29 cellular contexts compared by ENCODE assay signal in genomic region chr14:68332011-68332410, GRCh38.
"Had no signal": no experiment of that assay in that cellular context is flagged by ENCODE, and none has a peak within 500 bp of the region (broad histone marks: within the 10 kb centered on the region; RNA-seq: fewer than 3 reads in every experiment).

No MANE protein-coding gene starts in this region.

- H3K27me3 Mint-ChIP-seq: activated CD4-positive, alpha-beta T cell treated with anti-CD3 and anti-CD28 coated beads for 36 hours; activated naive CD8-positive, alpha-beta T cell treated with anti-CD3 and anti-CD28 coated beads for 36 hours; activated T-cell treated with anti-CD3 and anti-CD28 coated beads, Interleukin-2, amount 50 U/mL, for 24 hours; naive thymus-derived CD8-positive, alpha-beta T cell had no signal

- H3K36me3 ChIP-seq: colonic mucosa, esophagus muscularis mucosa, gastrocnemius medialis, lower lobe of right lung, right lobe of liver, stomach, suprapubic skin, tibial nerve, WERI-Rb-1 had no signal

- H3K36me3 Mint-ChIP-seq: activated naive CD8-positive, alpha-beta T cell treated with anti-CD3 and anti-CD28 coated beads for 36 hours; naive thymus-derived CD8-positive, alpha-beta T cell; stimulated activated effector memory CD8-positive, alpha-beta T cell treated with anti-CD3 and anti-CD28 coated beads, Interleukin-12 subunit alpha, Interleukin-12 subunit beta, amount 100 ng/mL, for 72 hours had no signal

- DNase-seq: activated CD4-positive, alpha-beta T cell treated with anti-CD3 and anti-CD28 coated beads for 36 hours; activated CD4-positive, alpha-beta T cell treated with anti-CD3 and anti-CD28 coated beads, Interleukin-2, amount 50 U/mL, for 4 hours; activated CD8-positive, alpha-beta memory T cell treated with anti-CD3 and anti-CD28 coated beads for 24 hours; activated CD8-positive, alpha-beta memory T cell treated with anti-CD3 and anti-CD28 coated beads, Interleukin-2, amount 50 U/mL, for 4 hours; activated naive CD4-positive, alpha-beta T cell treated with Interleukin-2 at 50 U/mL for 16 hours; activated naive CD8-positive, alpha-beta T cell treated with anti-CD3 and anti-CD28 coated beads for 36 hours; activated T-cell treated with anti-CD3 and anti-CD28 coated beads, Interleukin-2, amount 50 U/mL, for 24 hours; colonic mucosa; dorsolateral prefrontal cortex; gastrocnemius medialis; head of caudate nucleus; islet precursor cell; left colon; lower lobe of right lung; naive thymus-derived CD8-positive, alpha-beta T cell; right lobe of liver; stimulated activated CD4-positive, alpha-beta T cell treated with anti-CD3 and anti-CD28 coated beads, Interleukin-1b, Interleukin-23, amount 100 ng/mL, for 48 hours; stomach; T-helper 1 cell; WERI-Rb-1 had no signal

- H3K4me3 Mint-ChIP-seq: activated CD4-positive, alpha-beta T cell treated with anti-CD3 and anti-CD28 coated beads for 36 hours; activated naive CD8-positive, alpha-beta T cell treated with anti-CD3 and anti-CD28 coated beads for 36 hours; activated T-cell treated with anti-CD3 and anti-CD28 coated beads, Interleukin-2, amount 50 U/mL, for 24 hours; naive thymus-derived CD8-positive, alpha-beta T cell; stimulated activated effector memory CD8-positive, alpha-beta T cell treated with anti-CD3 and anti-CD28 coated beads, Interleukin-12 subunit alpha, Interleukin-12 subunit beta, amount 100 ng/mL, for 72 hours had no signal

- H3K4me3 ChIP-seq: colonic mucosa, dorsolateral prefrontal cortex, esophagus muscularis mucosa, gastrocnemius medialis, lower lobe of right lung, right lobe of liver, skin epidermis, stomach, suprapubic skin, tibial nerve had no signal

- H3K9me3 ChIP-seq: colonic mucosa, esophagus muscularis mucosa, gastrocnemius medialis, lower lobe of right lung, right lobe of liver, stomach, suprapubic skin, tibial nerve had no signal

- H3K27ac Mint-ChIP-seq: activated CD4-positive, alpha-beta T cell treated with anti-CD3 and anti-CD28 coated beads for 36 hours; activated naive CD8-positive, alpha-beta T cell treated with anti-CD3 and anti-CD28 coated beads for 36 hours; activated T-cell treated with anti-CD3 and anti-CD28 coated beads, Interleukin-2, amount 50 U/mL, for 24 hours; activated T-helper 2 cell treated with anti-CD3 and anti-CD28 coated beads, Interferon-gamma antibody, Interleukin-2, Interleukin-4, amounts not matched to agents 10 μg/mL and 5 μg/mL and 100 μg/mL, durations not matched to agents 14 hours and 24 hours and 36 hours; stimulated activated effector memory CD8-positive, alpha-beta T cell treated with anti-CD3 and anti-CD28 coated beads, Interleukin-12 subunit alpha, Interleukin-12 subunit beta, amount 100 ng/mL, for 72 hours had no signal

- FAIRE-seq: bronchial epithelial cell, TTC549, urothelium cell line had no signal

- H3K4me1 Mint-ChIP-seq: stimulated activated effector memory CD8-positive, alpha-beta T cell treated with anti-CD3 and anti-CD28 coated beads, Interleukin-12 subunit alpha, Interleukin-12 subunit beta, amount 100 ng/mL, for 72 hours had no signal

- H3K4me1 ChIP-seq: colonic mucosa, lower lobe of right lung, right lobe of liver had no signal

- H3K9me3 Mint-ChIP-seq: activated naive CD8-positive, alpha-beta T cell treated with anti-CD3 and anti-CD28 coated beads for 36 hours; activated T-cell treated with anti-CD3 and anti-CD28 coated beads, Interleukin-2, amount 50 U/mL, for 24 hours; activated T-helper 2 cell treated with anti-CD3 and anti-CD28 coated beads, Interferon-gamma antibody, Interleukin-2, Interleukin-4, amounts not matched to agents 10 μg/mL and 5 μg/mL and 100 μg/mL, durations not matched to agents 14 hours and 24 hours and 36 hours; naive thymus-derived CD8-positive, alpha-beta T cell; stimulated activated effector memory CD8-positive, alpha-beta T cell treated with anti-CD3 and anti-CD28 coated beads, Interleukin-12 subunit alpha, Interleukin-12 subunit beta, amount 100 ng/mL, for 72 hours had no signal

- H3K27ac ChIP-seq: colonic mucosa, esophagus muscularis mucosa, gastrocnemius medialis, lower lobe of right lung, right lobe of liver, stomach, suprapubic skin, WERI-Rb-1 had no signal

- H3K27me3 ChIP-seq: colonic mucosa, dorsolateral prefrontal cortex, esophagus muscularis mucosa, gastrocnemius medialis, right lobe of liver, stomach, suprapubic skin, tibial nerve had no signal
